Comparison of ENCODE assay signal across 34 cellular contexts in genomic region chr1:19109545-19109944, GRCh38.
"Had no signal": no experiment of that assay in that cellular context is flagged by ENCODE, and none has a peak within 500 bp of the region (broad histone marks: within the 10 kb centered on the region; RNA-seq: fewer than 3 reads in every experiment).

No MANE protein-coding gene starts in this region.

- FAIRE-seq: astrocyte, colon had no signal

- DNase-seq: activated B cell treated with CpG ODN at 0.5 μM for 24 hours; activated CD4-positive, alpha-beta T cell treated with anti-CD3 and anti-CD28 coated beads for 48 hours; activated CD4-positive, alpha-beta T cell treated with anti-CD3 and anti-CD28 coated beads, Interleukin-2, amount 50 U/mL, for 1 hour; activated CD4-positive, alpha-beta T cell treated with anti-CD3 and anti-CD28 coated beads, Interleukin-2, amount 50 U/mL, for 48 hours; activated CD8-positive, alpha-beta memory T cell treated with anti-CD3 and anti-CD28 coated beads for 24 hours; activated CD8-positive, alpha-beta T cell treated with anti-CD3 and anti-CD28 coated beads for 36 hours; activated effector memory CD4-positive, alpha-beta T cell treated with anti-CD3 and anti-CD28 coated beads, Interleukin-2, amount 50 U/mL, for 16 hours; activated naive CD4-positive, alpha-beta T cell treated with anti-CD3 and anti-CD28 coated beads, Interleukin-2, amount 10 ng/mL, durations not matched to agents 7 days and 5 days; activated T-cell treated with anti-CD3 and anti-CD28 coated beads, Interleukin-2, amount 50 U/mL, for 48 hours; amniotic stem cell; anterior cingulate cortex; brain microvascular endothelial cell; cortex of kidney; dermis blood vessel endothelial cell; effector CD4-positive, alpha-beta T cell; effector memory CD8-positive, alpha-beta T cell; erythroblast; foreskin keratinocyte; gastrocnemius medialis; glutamatergic neuron; heart left ventricle; T-cell; T1000; WERI-Rb-1 had no signal

- H3K4me1 ChIP-seq: esophagus muscularis mucosa, foreskin keratinocyte, gastrocnemius medialis, heart left ventricle had no signal

- H3K9me3 Mint-ChIP-seq: activated B cell treated with CpG ODN at 0.5 μM for 24 hours; activated CD8-positive, alpha-beta T cell treated with anti-CD3 and anti-CD28 coated beads for 36 hours; activated naive CD4-positive, alpha-beta T cell treated with anti-CD3 and anti-CD28 coated beads, Interleukin-2, amount 10 ng/mL, durations not matched to agents 7 days and 5 days; activated T-helper 1 cell treated with anti-CD3 and anti-CD28 coated beads, Interleukin-12 subunit alpha, Interleukin-12 subunit beta, Interleukin-2, Interleukin-4 antibody, amounts not matched to agents 30 ng/mL and 10 ng/mL and 1 ng/mL, durations not matched to agents 14 hours and 24 hours and 36 hours; activated T-helper 2 cell treated with anti-CD3 and anti-CD28 coated beads, Interferon-gamma antibody, Interleukin-2, Interleukin-4, amounts not matched to agents 10 μg/mL and 5 μg/mL and 100 μg/mL, durations not matched to agents 14 hours and 24 hours and 36 hours; central memory CD8-positive, alpha-beta T cell; effector memory CD8-positive, alpha-beta T cell; T-cell; T-helper 1 cell treated with Interleukin-12 subunit alpha and Interleukin-12 subunit beta and Interleukin-4 antibody, amounts not matched to agents 30 μg/mL and 1 μg/mL, for 36 hours; T-helper 2 cell treated with Interferon-gamma antibody and Interleukin-4, amounts not matched to agents 5 μg/mL and 100 μg/mL, for 36 hours had no signal

- ATAC-seq: activated CD4-positive, CD25-positive, alpha-beta regulatory T cell treated with anti-CD3 and anti-CD28 coated beads, Interleukin-2, amount 50 U/mL, for 24 hours; activated CD8-positive, alpha-beta T cell treated with anti-CD3 and anti-CD28 coated beads for 36 hours; effector memory CD8-positive, alpha-beta T cell; foreskin keratinocyte; heart left ventricle; T-cell had no signal

- H3K4me3 ChIP-seq: esophagus muscularis mucosa, gastrocnemius medialis, heart left ventricle had no signal

- H3K9me3 ChIP-seq: esophagus muscularis mucosa, gastrocnemius medialis, heart left ventricle had no signal

- H3K27ac ChIP-seq: brain microvascular endothelial cell, esophagus muscularis mucosa, foreskin keratinocyte, heart left ventricle, WERI-Rb-1 had no signal

- H3K27me3 ChIP-seq: brain microvascular endothelial cell, esophagus muscularis mucosa, foreskin keratinocyte, gastrocnemius medialis, heart left ventricle had no signal

- H3K27me3 Mint-ChIP-seq: activated B cell treated with CpG ODN at 0.5 μM for 24 hours; activated CD8-positive, alpha-beta T cell treated with anti-CD3 and anti-CD28 coated beads for 36 hours; activated naive CD4-positive, alpha-beta T cell treated with anti-CD3 and anti-CD28 coated beads, Interleukin-2, amount 10 ng/mL, durations not matched to agents 7 days and 5 days; activated naive CD8-positive, alpha-beta T cell; central memory CD8-positive, alpha-beta T cell; effector memory CD8-positive, alpha-beta T cell; T-cell had no signal

- H3K27ac Mint-ChIP-seq: activated B cell treated with CpG ODN at 0.5 μM for 24 hours; activated CD8-positive, alpha-beta T cell treated with anti-CD3 and anti-CD28 coated beads for 36 hours; activated naive CD4-positive, alpha-beta T cell treated with anti-CD3 and anti-CD28 coated beads, Interleukin-2, amount 10 ng/mL, durations not matched to agents 7 days and 5 days; activated naive CD8-positive, alpha-beta T cell; activated T-helper 1 cell treated with anti-CD3 and anti-CD28 coated beads, Interleukin-12 subunit alpha, Interleukin-12 subunit beta, Interleukin-2, Interleukin-4 antibody, amounts not matched to agents 30 ng/mL and 10 ng/mL and 1 ng/mL, durations not matched to agents 14 hours and 24 hours and 36 hours; activated T-helper 2 cell treated with anti-CD3 and anti-CD28 coated beads, Interferon-gamma antibody, Interleukin-2, Interleukin-4, amounts not matched to agents 10 μg/mL and 5 μg/mL and 100 μg/mL, durations not matched to agents 14 hours and 24 hours and 36 hours; effector memory CD8-positive, alpha-beta T cell; T-cell; T-helper 1 cell treated with Interleukin-12 subunit alpha and Interleukin-12 subunit beta and Interleukin-4 antibody, amounts not matched to agents 30 μg/mL and 1 μg/mL, for 36 hours; T-helper 2 cell treated with Interferon-gamma antibody and Interleukin-4, amounts not matched to agents 5 μg/mL and 100 μg/mL, for 36 hours had no signal

- H3K4me1 Mint-ChIP-seq: activated B cell treated with CpG ODN at 0.5 μM for 24 hours; activated naive CD4-positive, alpha-beta T cell treated with anti-CD3 and anti-CD28 coated beads, Interleukin-2, amount 10 ng/mL, durations not matched to agents 7 days and 5 days; central memory CD8-positive, alpha-beta T cell; T-cell had no signal

- H3K4me3 Mint-ChIP-seq: activated B cell treated with CpG ODN at 0.5 μM for 24 hours; activated CD8-positive, alpha-beta T cell treated with anti-CD3 and anti-CD28 coated beads for 36 hours; activated naive CD4-positive, alpha-beta T cell treated with anti-CD3 and anti-CD28 coated beads, Interleukin-2, amount 10 ng/mL, durations not matched to agents 7 days and 5 days; activated naive CD8-positive, alpha-beta T cell; activated T-helper 1 cell treated with anti-CD3 and anti-CD28 coated beads, Interleukin-12 subunit alpha, Interleukin-12 subunit beta, Interleukin-2, Interleukin-4 antibody, amounts not matched to agents 30 ng/mL and 10 ng/mL and 1 ng/mL, durations not matched to agents 14 hours and 24 hours and 36 hours; central memory CD8-positive, alpha-beta T cell; effector memory CD8-positive, alpha-beta T cell; T-cell; T-helper 1 cell treated with Interleukin-12 subunit alpha and Interleukin-12 subunit beta and Interleukin-4 antibody, amounts not matched to agents 30 μg/mL and 1 μg/mL, for 36 hours; T-helper 2 cell treated with Interferon-gamma antibody and Interleukin-4, amounts not matched to agents 5 μg/mL and 100 μg/mL, for 36 hours had no signal
